18 cellular contexts compared by ENCODE assay signal in genomic region chr6:12068899-12069557, GRCh38.
"Had no signal": no experiment of that assay in that cellular context is flagged by ENCODE, and none has a peak within 500 bp of the region (broad histone marks: within the 10 kb centered on the region; RNA-seq: fewer than 3 reads in every experiment).

No MANE protein-coding gene starts in this region.

- H3K27ac Mint-ChIP-seq: activated B cell treated with CpG ODN at 0.5 μM for 24 hours; activated CD4-positive, alpha-beta T cell treated with anti-CD3 and anti-CD28 coated beads, Interleukin-2, amount 10 ng/mL, durations not matched to agents 24 days and 14 days; activated naive CD8-positive, alpha-beta T cell; brain; immature natural killer cell; stimulated activated memory B cell treated with anti-CD40 and anti-IgM and Interleukin-4, amounts not matched to agents 10 μg/mL and 1 μg/mL and 100 μg/mL, for 72 hours had no signal

- H3K27me3 Mint-ChIP-seq: activated B cell treated with CpG ODN at 0.5 μM for 24 hours; activated CD4-positive, alpha-beta T cell treated with anti-CD3 and anti-CD28 coated beads, Interleukin-2, amount 10 ng/mL, durations not matched to agents 24 days and 14 days; activated naive CD8-positive, alpha-beta T cell; brain; naive thymus-derived CD8-positive, alpha-beta T cell; stimulated activated memory B cell treated with anti-CD40 and anti-IgM and Interleukin-4, amounts not matched to agents 10 μg/mL and 1 μg/mL and 100 μg/mL, for 72 hours had no signal

- H3K36me3 Mint-ChIP-seq: immature natural killer cell had no signal

- H3K9me3 Mint-ChIP-seq: activated B cell treated with CpG ODN at 0.5 μM for 24 hours; immature natural killer cell; naive thymus-derived CD8-positive, alpha-beta T cell; stimulated activated memory B cell treated with anti-CD40 and anti-IgM and Interleukin-4, amounts not matched to agents 10 μg/mL and 1 μg/mL and 100 μg/mL, for 72 hours had no signal

- DNase-seq: activated B cell treated with CpG ODN at 0.5 μM for 24 hours; activated CD4-positive, alpha-beta T cell treated with anti-CD3 and anti-CD28 coated beads, Interleukin-2, amount 10 ng/mL, durations not matched to agents 24 days and 14 days; activated effector memory CD4-positive, alpha-beta T cell treated with Interleukin-2 at 50 U/mL for 16 hours; activated T-cell treated with anti-CD3 and anti-CD28 coated beads for 4 hours; amygdala; dermis blood vessel endothelial cell; immature natural killer cell; left cardiac atrium; naive thymus-derived CD8-positive, alpha-beta T cell; substantia nigra; trophoblast cell had no signal

- H3K9me3 ChIP-seq: esophagus muscularis mucosa, neutrophil, right atrium auricular region had no signal

- H3K27me3 ChIP-seq: esophagus muscularis mucosa, neutrophil, right atrium auricular region had no signal

- H3K4me3 Mint-ChIP-seq: activated B cell treated with CpG ODN at 0.5 μM for 24 hours; activated CD4-positive, alpha-beta T cell treated with anti-CD3 and anti-CD28 coated beads, Interleukin-2, amount 10 ng/mL, durations not matched to agents 24 days and 14 days; activated naive CD8-positive, alpha-beta T cell; brain; immature natural killer cell; naive thymus-derived CD8-positive, alpha-beta T cell; stimulated activated memory B cell treated with anti-CD40 and anti-IgM and Interleukin-4, amounts not matched to agents 10 μg/mL and 1 μg/mL and 100 μg/mL, for 72 hours had no signal

- H3K27ac ChIP-seq: esophagus muscularis mucosa, neutrophil, right atrium auricular region had no signal

- H3K4me3 ChIP-seq: esophagus muscularis mucosa, lung, right atrium auricular region had no signal

- H3K36me3 ChIP-seq: esophagus muscularis mucosa, neutrophil, right atrium auricular region had no signal
